Comparison of ENCODE assay signal across 11 cellular contexts in genomic region chr7:95104739-95105138, GRCh38.
DNase-seq lines count a peak whose midpoint lies in the region; ATAC-seq, FAIRE-seq and TF ChIP-seq lines count a peak whose summit lies in the region.
"Had no signal": no experiment of that assay in that cellular context is flagged by ENCODE, and none has a peak within 500 bp of the region (broad histone marks: within the 10 kb centered on the region; RNA-seq: fewer than 3 reads in every experiment).

No MANE protein-coding gene starts in this region.

- no peak for ATAC-seq in stimulated activated naive CD8-positive, alpha-beta T cell treated with anti-CD3 and anti-CD28 coated beads, Interleukin-15, amount 100 ng/mL, for 72 hours

- no peak overlapping the region for H3K4me3 Mint-ChIP-seq in stimulated activated naive CD8-positive, alpha-beta T cell treated with anti-CD3 and anti-CD28 coated beads, Interleukin-15, amount 100 ng/mL, for 72 hours
- H3K4me3 Mint-ChIP-seq: CD8-positive, alpha-beta memory T cell had no signal

- H3K9me3 Mint-ChIP-seq in stimulated activated naive CD8-positive, alpha-beta T cell treated with anti-CD3 and anti-CD28 coated beads, Interleukin-15, amount 100 ng/mL, for 72 hours = no peaks in the 10 kb centered on the region

- H3K4me3 ChIP-seq in fibroblast of mammary gland (ENCODE audit: control insufficient read depth, low read depth, low read length) (no peak overlapping the region), retinal pigment epithelial cell (ENCODE audit: low read length) (no peak overlapping the region)
- H3K4me3 ChIP-seq: vagina had no signal

- TF ChIP-seq CTCF in fibroblast of mammary gland (conservative IDR thresholded peaks at IDR 0.05; ENCODE audit: control insufficient read depth, insufficient read depth, low read depth, low read length) = no peak
- TF ChIP-seq CTCF in retinal pigment epithelial cell (conservative IDR thresholded peaks at IDR 0.05; ENCODE audit: low read depth, low read length) = no peak

- FAIRE-seq in H54 (lab: Jason Lieb, UNC) = peak; percentile 96

- no peaks in the 10 kb centered on the region for H3K4me1 Mint-ChIP-seq in stimulated activated naive CD8-positive, alpha-beta T cell treated with anti-CD3 and anti-CD28 coated beads, Interleukin-15, amount 100 ng/mL, for 72 hours
- H3K4me1 Mint-ChIP-seq: CD8-positive, alpha-beta memory T cell had no signal

- no peak for TF ChIP-seq POLR2A in H54 (IDR thresholded peaks at IDR 0.05; ENCODE audit: low read depth, low read length)

- no peak overlapping the region for H3K27ac Mint-ChIP-seq in stimulated activated naive CD8-positive, alpha-beta T cell treated with anti-CD3 and anti-CD28 coated beads, Interleukin-15, amount 100 ng/mL, for 72 hours
- H3K27ac Mint-ChIP-seq: CD8-positive, alpha-beta memory T cell had no signal

- peaks cover 5% of the 10 kb centered on the region for H3K27me3 Mint-ChIP-seq in stimulated activated naive CD8-positive, alpha-beta T cell treated with anti-CD3 and anti-CD28 coated beads, Interleukin-15, amount 100 ng/mL, for 72 hours
- H3K27me3 Mint-ChIP-seq: CD8-positive, alpha-beta memory T cell had no signal

- in situ Hi-C loops in SK-MEL-5 (cut with HindIII; ENCODE audit: low pct_unique_long_range_greater_than_20kb, low sequenced_read_pairs) = no loop called here
- in situ Hi-C loops in KBM-7 (cut with MboI; ENCODE audit: low pct_unique_long_range_greater_than_20kb, low sequenced_read_pairs) = no loop called here

- DNase-seq in H54 (ENCODE audit: insufficient read length, low spot score) (peak; percentile 7), SK-MEL-5 (ENCODE audit: low read depth, low spot score) (peak; percentile 69), fibroblast of mammary gland (ENCODE audit: low read depth) (peak; percentile 37), retinal pigment epithelial cell (ENCODE audit: low read depth) (peak; percentile 91), DMS114 treated with DMSO at 0.1 percent for 48 hours (lab: John Stamatoyannopoulos, UW; ENCODE audit: unreplicated experiment) (no peak), KBM-7 (no peak), NCI-H1694 (lab: John Stamatoyannopoulos, UW) (no peak)
- DNase-seq in stimulated activated naive CD8-positive, alpha-beta T cell treated with anti-CD3 and anti-CD28 coated beads, Interleukin-15, amount 100 ng/mL, for 72 hours = no peak
- DNase-seq: aorta; CD8-positive, alpha-beta memory T cell had no signal

Comparison
In these comparisons a context has a peak if more than half of its experiments do, and no peak if none do; other contexts are left out.
1. DNase-seq: peak in H54 (single experiment), SK-MEL-5 (single experiment), fibroblast of mammary gland (single experiment) and retinal pigment epithelial cell (single experiment); none in DMS114 treated with DMSO at 0.1 percent for 48 hours (single experiment), stimulated activated naive CD8-positive, alpha-beta T cell treated with anti-CD3 and anti-CD28 coated beads, Interleukin-15, amount 100 ng/mL, for 72 hours (0 of 2), KBM-7 (single experiment) and NCI-H1694 (single experiment).